ENCODE assay signal across 1 cellular context in genomic region chr19:17601683-17602082, GRCh38.
TF ChIP-seq lines count a peak whose summit lies in the region.

No MANE protein-coding gene starts in this region.

TF ChIP-seq in K562, 482 proteins besides CTCF, POLR2A, EP300 and RAD21:
- no peak for TF ChIP-seq LEF1 (IDR thresholded peaks at IDR 0.05)
- no peak for TF ChIP-seq NBN (IDR thresholded peaks at IDR 0.05; ENCODE audit: low read depth)
- no peak for TF ChIP-seq GABPB2 (CRISPR knock-in tag; conservative IDR thresholded peaks at IDR 0.05)
- TF ChIP-seq CBX2 (IDR thresholded peaks at IDR 0.05; ENCODE audit: insufficient read depth, low read length, poor library complexity, severe bottlenecking), result no peak
- TF ChIP-seq NFYB (IDR thresholded peaks at IDR 0.05; ENCODE audit: extremely low read depth, insufficient read length), result no peak
- TF ChIP-seq ZNF444 (CRISPR knock-in tag; IDR thresholded peaks at IDR 0.05), result no peak
- no peak for TF ChIP-seq NFXL1 (CRISPR knock-in tag; IDR thresholded peaks at IDR 0.05)
- no peak for TF ChIP-seq HDAC8 (tag; IDR thresholded peaks at IDR 0.05)
- no peak for TF ChIP-seq ELF4 (CRISPR knock-in tag; IDR thresholded peaks at IDR 0.05)
- TF ChIP-seq CC2D1A (IDR thresholded peaks at IDR 0.05), result no peak
- TF ChIP-seq STAT5B (CRISPR knock-in tag; IDR thresholded peaks at IDR 0.05), result no peak
- TF ChIP-seq ZNF282 (CRISPR knock-in tag; IDR thresholded peaks at IDR 0.05), result no peak
- TF ChIP-seq HDAC3 (IDR thresholded peaks at IDR 0.05; ENCODE audit: borderline replicate concordance, partially characterized antibody), result no peak
- TF ChIP-seq ZNF12 (CRISPR knock-in tag; IDR thresholded peaks at IDR 0.05), result no peak
- no peak for TF ChIP-seq ZNF77 (CRISPR knock-in tag; IDR thresholded peaks at IDR 0.05)
- no peak for TF ChIP-seq ZNF583 (CRISPR knock-in tag; IDR thresholded peaks at IDR 0.05)
- TF ChIP-seq ETS1 (conservative IDR thresholded peaks at IDR 0.05; ENCODE audit: control insufficient read depth, low read depth, low read length), result no peak
- no peak for TF ChIP-seq MAFG (tag; conservative IDR thresholded peaks at IDR 0.05)
- TF ChIP-seq LARP7 (IDR thresholded peaks at IDR 0.05), result no peak
- TF ChIP-seq MIER1 (IDR thresholded peaks at IDR 0.05; ENCODE audit: low read depth), result no peak
